1 cellular context compared by ENCODE assay signal in genomic region chr12:75900781-75901254, GRCh38.
TF ChIP-seq lines count a peak whose summit lies in the region.

No MANE protein-coding gene starts in this region.

TF ChIP-seq in HCT116, 20 proteins besides CTCF, POLR2A, EP300 and RAD21:
- TF ChIP-seq EZH2phosphoT487 (IDR thresholded peaks at IDR 0.05; ENCODE audit: borderline replicate concordance) (no peak), TCF7L2 (IDR thresholded peaks at IDR 0.05; ENCODE audit: borderline replicate concordance, extremely low read depth, insufficient read depth, insufficient read length) (no peak), YY1 (IDR thresholded peaks at IDR 0.05; ENCODE audit: extremely low read depth, insufficient replicate concordance, low read depth, low read length) (no peak), SIN3A (IDR thresholded peaks at IDR 0.05; ENCODE audit: low read depth) (no peak), MAX (IDR thresholded peaks at IDR 0.05) (no peak), POLR2AphosphoS5 (IDR thresholded peaks at IDR 0.05; ENCODE audit: low read depth, low read length) (no peak), SP1 (IDR thresholded peaks at IDR 0.05; ENCODE audit: low read depth) (0 out of 2 replicates have a peak, but pooled peaks have one; percentile 6)
